8 cellular contexts compared by ENCODE assay signal in genomic region chr17:31524926-31525800, GRCh38.
DNase-seq lines count a peak whose midpoint lies in the region; ATAC-seq and TF ChIP-seq lines count a peak whose summit lies in the region.

No MANE protein-coding gene starts in this region.

- no peak overlapping the region for H3K4me3 Mint-ChIP-seq in brain

- ATAC-seq in HG02571 (IDR thresholded peaks at IDR 0.05; ENCODE audit: unreplicated experiment) = no peak

- H3K4me1 Mint-ChIP-seq in brain = peaks cover under 1% of the 10 kb centered on the region

- TF ChIP-seq CTCF in VCaP (conservative IDR thresholded peaks at IDR 0.05) (peak; percentile 99), brain (conservative IDR thresholded peaks at IDR 0.05) (peak; percentile 82 to 87)

- peaks cover 0 to 3% (median 0%) of the 10 kb centered on the region in 5 experiments for H3K9me3 Mint-ChIP-seq in brain

- peak; percentile 87 for DNase-seq in NCI-H82 (lab: John Stamatoyannopoulos, UW)
- DNase-seq in NCI-H82 treated with DMSO at 0.1 percent for 48 hours (lab: John Stamatoyannopoulos, UW; ENCODE audit: unreplicated experiment) = no peak
- DNase-seq in NCI-H1105 treated with DMSO at 0.1 percent for 48 hours (lab: John Stamatoyannopoulos, UW) = peak; percentile 36
- DNase-seq in iPS-NIHi7 (ENCODE audit: extremely low spot score) = peak; percentile 91
- DNase-seq in stimulated activated CD4-positive, alpha-beta T cell treated with anti-CD3 and anti-CD28 coated beads, Interleukin-12 subunit alpha, Interleukin-12 subunit beta, amount 100 ng/mL, for 4 hours = peak; percentile 96

- H3K27me3 Mint-ChIP-seq in brain = no peaks in the 10 kb centered on the region

- H3K27ac ChIP-seq in VCaP = peak overlapping the region; percentile 48

- peaks cover 19% of the 10 kb centered on the region for H3K36me3 Mint-ChIP-seq in brain

- no peak overlapping the region for H3K27ac Mint-ChIP-seq in brain
